16 cellular contexts compared by ENCODE assay signal in the genomic region with DNA sequence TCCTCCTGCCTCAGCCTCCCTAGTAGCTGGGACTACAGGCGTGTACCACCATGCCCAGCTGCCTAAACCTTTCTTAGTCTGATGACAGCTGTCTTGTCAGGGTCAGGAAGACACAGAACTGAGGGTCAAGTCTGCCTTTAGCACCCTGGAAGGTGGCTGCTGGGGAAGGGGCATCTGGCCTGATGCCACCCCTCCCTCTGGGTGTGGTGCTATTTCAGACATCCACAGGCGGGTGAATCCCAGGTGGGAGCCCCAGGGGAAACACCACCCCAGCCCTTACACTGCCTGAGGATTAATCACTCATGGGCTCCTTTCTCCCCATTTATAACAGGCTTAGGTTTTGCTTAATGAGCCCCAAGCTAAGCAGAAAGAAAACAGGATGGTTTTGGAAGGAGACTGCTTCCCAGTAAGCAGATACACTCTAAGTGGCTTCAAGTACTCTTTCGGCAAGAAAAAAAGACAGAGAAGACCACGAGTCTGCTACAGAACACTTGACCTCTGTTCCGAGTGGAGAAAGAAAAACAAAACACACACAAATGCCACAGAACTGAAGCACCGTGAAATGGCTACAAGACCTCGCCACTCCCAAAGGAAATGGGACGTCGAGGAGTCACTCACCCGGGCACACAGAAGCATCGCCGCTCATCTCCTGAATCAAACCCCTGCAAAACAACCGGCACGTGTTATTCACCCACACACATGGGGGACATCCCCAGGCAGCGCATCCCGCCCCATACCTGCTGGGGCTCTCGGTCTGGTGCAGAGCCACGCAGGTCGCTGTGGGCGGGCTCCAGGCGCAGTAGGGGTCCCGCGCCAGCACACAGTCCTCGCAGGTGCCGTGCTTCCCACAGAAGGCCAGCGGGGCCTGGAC.
A peak's percentile ranks its signal among the peaks of the same experiment; 100 is the strongest.
DNase-seq lines count a peak whose midpoint lies in the region; ATAC-seq and TF ChIP-seq lines count a peak whose summit lies in the region.
"Had no signal": no experiment of that assay in that cellular context is flagged by ENCODE, and none has a peak within 500 bp of the region (broad histone marks: within the 10 kb centered on the region; RNA-seq: fewer than 3 reads in every experiment).

No MANE protein-coding gene starts in this region.

- no peak overlapping the region for H4K8ac ChIP-seq in H9 (replicated peaks; ENCODE audit: insufficient read length, low read depth, low read length)

- H3K4me2 ChIP-seq in H9 (ENCODE audit: insufficient read depth, insufficient read length, low read length) (no peak overlapping the region), neural progenitor cell (no peak overlapping the region)
- H3K4me2 ChIP-seq: GM23338, KMS-11 had no signal

- no peaks in the 10 kb centered on the region for H3K9me3 ChIP-seq in CD4-positive, alpha-beta memory T cell (ENCODE audit: control insufficient read depth in 1 of 2, low read length in 2 of 2)
- H3K9me3 ChIP-seq in H9 (ENCODE audit: control insufficient read depth, low read depth, low read length) (no peaks in the 10 kb centered on the region), neural progenitor cell (ENCODE audit: low read depth) (no peaks in the 10 kb centered on the region)
- H3K9me3 ChIP-seq: heart left ventricle, right atrium auricular region had no signal

- no peak overlapping the region for H3T11ph ChIP-seq in H9 (ENCODE audit: low read length)

- H3K79me2 ChIP-seq in H9 (ENCODE audit: insufficient read depth, low read length) = no peaks in the 10 kb centered on the region
- H3K79me2 ChIP-seq in neural progenitor cell (ENCODE audit: low read depth) = no peaks in the 10 kb centered on the region

- no peak for DNase-seq in CD4-positive, alpha-beta memory T cell
- DNase-seq in H9 (no peak), neural progenitor cell (ENCODE audit: low spot score) (no peak), NCI-H345 (lab: John Stamatoyannopoulos, UW) (no peak), NCI-H1694 treated with DMSO at 0.1 percent for 48 hours (lab: John Stamatoyannopoulos, UW) (no peak)
- no peak for DNase-seq in activated naive CD8-positive, alpha-beta T cell treated with anti-CD3 and anti-CD28 coated beads for 36 hours
- no peak for DNase-seq in naive thymus-derived CD8-positive, alpha-beta T cell
- DNase-seq: activated CD4-positive, alpha-beta T cell treated with anti-CD3 and anti-CD28 coated beads, Interleukin-2, amount 50 U/mL, for 48 hours; heart left ventricle; NCI-H1436 treated with DMSO at 0.1 percent for 48 hours; NCI-H526 treated with DMSO at 0.1 percent for 48 hours; stimulated activated CD4-positive, alpha-beta T cell treated with anti-CD3 and anti-CD28 coated beads, Interleukin-2, amount 100 ng/mL, for 48 hours had no signal

- intact Hi-C loops in CD4-positive, alpha-beta memory T cell (cut with micrococcal nuclease) = no loop called here

- H2BK12ac ChIP-seq in H9 (ENCODE audit: insufficient read length, low read depth, low read length) = no peak overlapping the region

- H2BK15ac ChIP-seq in H9 (ENCODE audit: low read depth, low read length) = no peak overlapping the region

- peaks cover 92% of the 10 kb centered on the region for H3K36me3 ChIP-seq in CD4-positive, alpha-beta memory T cell (ENCODE audit: insufficient read depth, low read length)
- H3K36me3 ChIP-seq in neural progenitor cell = no peaks in the 10 kb centered on the region

- H4K20me1 ChIP-seq in H9 (ENCODE audit: control insufficient read depth, insufficient read depth, insufficient read length) (no peaks in the 10 kb centered on the region), neural progenitor cell (ENCODE audit: low read depth) (no peaks in the 10 kb centered on the region)

- CTCF ChIA-PET in CD4-positive, alpha-beta memory T cell (lab: Charles Lee; ENCODE audit: partially characterized antibody) = interaction anchor here (1.8 kb wide), 1 partner anchor 169 kb away, joined by 11 read pairs; no protein-coding TSS in a partner anchor

- no peak overlapping the region for H3K4ac ChIP-seq in H9 (ENCODE audit: low read depth, low read length)

- peak overlapping the region; percentile 14 for H3K27ac ChIP-seq in CD4-positive, alpha-beta memory T cell (ENCODE audit: low read depth, low read length)
- H3K27ac ChIP-seq in H9 (ENCODE audit: insufficient read length, low read depth, low read length) (no peak overlapping the region), neural progenitor cell (no peak overlapping the region)
- H3K27ac ChIP-seq: heart left ventricle, KMS-11, right atrium auricular region had no signal

- H2BK120ac ChIP-seq in H9 (ENCODE audit: low read depth, low read length, poor library complexity, severe bottlenecking) = no peak overlapping the region

- H3K4me3 Mint-ChIP-seq in CD4-positive, alpha-beta memory T cell = peak overlapping the region in 2 of 8 donors; percentile 7 to 31
- H3K4me3 Mint-ChIP-seq in H9 (no peak overlapping the region), neural progenitor cell (no peak overlapping the region)
- H3K4me3 Mint-ChIP-seq in activated naive CD8-positive, alpha-beta T cell treated with anti-CD3 and anti-CD28 coated beads for 36 hours = no peak overlapping the region
- H3K4me3 Mint-ChIP-seq in naive thymus-derived CD8-positive, alpha-beta T cell = peak overlapping the region in 3 of 10 donors; percentile 12 to 26 (median 14)
- H3K4me3 Mint-ChIP-seq: GM23338 had no signal

- no peak overlapping the region for H4K91ac ChIP-seq in H9 (ENCODE audit: insufficient read length, low read depth, low read length)

- H3K4me3 ChIP-seq in CD4-positive, alpha-beta memory T cell (ENCODE audit: low read length in 2 of 2) = no peak overlapping the region
- H3K4me3 ChIP-seq in neural progenitor cell = no peak overlapping the region
- H3K4me3 ChIP-seq: GM23338, heart left ventricle, right atrium auricular region had no signal

- peaks cover 0 to 5% (median 0%) of the 10 kb centered on the region in 8 donors for H3K9me3 Mint-ChIP-seq in CD4-positive, alpha-beta memory T cell
- no peaks in the 10 kb centered on the region for H3K9me3 Mint-ChIP-seq in H9
- no peaks in the 10 kb centered on the region for H3K9me3 Mint-ChIP-seq in activated naive CD8-positive, alpha-beta T cell treated with anti-CD3 and anti-CD28 coated beads for 36 hours
- H3K9me3 Mint-ChIP-seq in naive thymus-derived CD8-positive, alpha-beta T cell = no peaks in the 10 kb centered on the region
- no peaks in the 10 kb centered on the region for H3K9me3 Mint-ChIP-seq in neural progenitor cell
- H3K9me3 Mint-ChIP-seq: GM23338 had no signal

- no peak for TF ChIP-seq CTCF in H9 (conservative IDR thresholded peaks at IDR 0.05)
- no peak for TF ChIP-seq CTCF in neural progenitor cell (IDR thresholded peaks at IDR 0.05)

- H3K9ac ChIP-seq in H9 (ENCODE audit: extremely low read depth, insufficient read length, low read length) (no peak overlapping the region), neural progenitor cell (no peak overlapping the region)
- H3K9ac ChIP-seq: KMS-11 had no signal

- no peaks in the 10 kb centered on the region for H3K23me2 ChIP-seq in H9 (ENCODE audit: insufficient read length, low read depth, low read length, poor library complexity, severe bottlenecking)

- H3K27me3 Mint-ChIP-seq in CD4-positive, alpha-beta memory T cell = no peaks in the 10 kb centered on the region
- H3K27me3 Mint-ChIP-seq in H9 (ENCODE audit: low read depth) = no peaks in the 10 kb centered on the region
- no peaks in the 10 kb centered on the region for H3K27me3 Mint-ChIP-seq in activated naive CD8-positive, alpha-beta T cell treated with anti-CD3 and anti-CD28 coated beads for 36 hours
- H3K27me3 Mint-ChIP-seq in naive thymus-derived CD8-positive, alpha-beta T cell = no peaks in the 10 kb centered on the region
- peaks cover 3% of the 10 kb centered on the region for H3K27me3 Mint-ChIP-seq in neural progenitor cell (ENCODE audit: insufficient read depth, low read depth)

- H3K14ac ChIP-seq in H9 (ENCODE audit: insufficient read depth, low read length) = no peak overlapping the region

- H2BK20ac ChIP-seq in H9 (ENCODE audit: low read depth, low read length, poor library complexity, severe bottlenecking) = no peak overlapping the region

- peak overlapping the region; percentile 29 to 82 (median 75) for H3K27ac Mint-ChIP-seq in CD4-positive, alpha-beta memory T cell
- H3K27ac Mint-ChIP-seq in H9 = peak overlapping the region in 2 of 3 experiments; percentile 16 to 24; a peak in 2 of 7 replicates
- peak overlapping the region; percentile 90 for H3K27ac Mint-ChIP-seq in activated naive CD8-positive, alpha-beta T cell treated with anti-CD3 and anti-CD28 coated beads for 36 hours
- H3K27ac Mint-ChIP-seq in naive thymus-derived CD8-positive, alpha-beta T cell = peak overlapping the region in 9 of 10 donors; percentile 36 to 95 (median 78)
- H3K27ac Mint-ChIP-seq in neural progenitor cell = no peak overlapping the region
- H3K27ac Mint-ChIP-seq: GM23338 had no signal

- ATAC-seq in naive thymus-derived CD8-positive, alpha-beta T cell = no peak
- ATAC-seq: GM23338, heart left ventricle, left lobe of liver had no signal

- no peaks in the 10 kb centered on the region for H3F3A ChIP-seq in neural progenitor cell (ENCODE audit: low read depth)

- H3K27me3 ChIP-seq in CD4-positive, alpha-beta memory T cell (ENCODE audit: insufficient read depth, low read length) = no peaks in the 10 kb centered on the region
- H3K27me3 ChIP-seq in H9 (ENCODE audit: insufficient read depth, low read length) (no peaks in the 10 kb centered on the region), neural progenitor cell (no peaks in the 10 kb centered on the region)
- H3K27me3 ChIP-seq: heart left ventricle, right atrium auricular region had no signal

- H3K18ac ChIP-seq in H9 (ENCODE audit: insufficient read length, low read depth, low read length) = no peak overlapping the region

- H3K4me1 ChIP-seq in CD4-positive, alpha-beta memory T cell (ENCODE audit: insufficient read depth, low read length) = peaks cover 13% of the 10 kb centered on the region
- no peaks in the 10 kb centered on the region for H3K4me1 ChIP-seq in H9 (ENCODE audit: insufficient read depth, low read length)
- H3K4me1 ChIP-seq in neural progenitor cell = peaks cover 1% of the 10 kb centered on the region
- H3K4me1 ChIP-seq: right atrium auricular region had no signal

- no CpG with 5 or more reads among the region's 26 CpGs for WGBS in H9 (ENCODE audit: extremely low coverage, insufficient read length, low lambda C conversion rate)

- POLR2A ChIA-PET in CD4-positive, alpha-beta memory T cell (lab: Charles Lee; ENCODE audit: partially characterized antibody) = interaction anchor here (0.8 to 1.2 kb wide), 2 partner anchors 18 to 37 kb away, joined by 3 read pairs; no protein-coding TSS in a partner anchor
- POLR2A ChIA-PET in naive thymus-derived CD8-positive, alpha-beta T cell (lab: Charles Lee) = interaction anchor here (0.9 to 1.1 kb wide), 2 partner anchors 15 to 168 kb away, joined by 3 to 4 read pairs; no protein-coding TSS in a partner anchor

- H2AFZ ChIP-seq in H9 (ENCODE audit: low read length) (no peak overlapping the region), neural progenitor cell (replicated peaks) (no peak overlapping the region)
- H2AFZ ChIP-seq: GM23338 had no signal

- peaks cover 70 to 82% of the 10 kb centered on the region in 2 donors for H3K36me3 Mint-ChIP-seq in CD4-positive, alpha-beta memory T cell
- H3K36me3 Mint-ChIP-seq in H9 (ENCODE audit: insufficient read depth in 1 of 3, low read depth in 3 of 3) = peaks cover 15 to 76% (median 73%) of the 10 kb centered on the region in 3 experiments; a peak in 6 of 7 replicates
- H3K36me3 Mint-ChIP-seq in activated naive CD8-positive, alpha-beta T cell treated with anti-CD3 and anti-CD28 coated beads for 36 hours = peaks cover 61% of the 10 kb centered on the region
- peaks cover 4 to 88% (median 36%) of the 10 kb centered on the region in 3 donors for H3K36me3 Mint-ChIP-seq in naive thymus-derived CD8-positive, alpha-beta T cell
- peaks cover 22% of the 10 kb centered on the region for H3K36me3 Mint-ChIP-seq in neural progenitor cell

- no peak overlapping the region for H3K56ac ChIP-seq in H9 (ENCODE audit: insufficient read length, low read depth, low read length)

- no peak overlapping the region for H4K5ac ChIP-seq in H9 (ENCODE audit: insufficient read length, low read depth, low read length)

- no peak overlapping the region for H2AK5ac ChIP-seq in H9 (ENCODE audit: insufficient read length, low read length)

- H2BK5ac ChIP-seq in H9 (ENCODE audit: insufficient read length, low read length) = no peak overlapping the region

- H3K23ac ChIP-seq in H9 (ENCODE audit: insufficient read length, low read depth, low read length) = no peak overlapping the region

- H3K79me1 ChIP-seq in H9 (ENCODE audit: insufficient read depth, low read depth, low read length, poor library complexity, severe bottlenecking) = no peaks in the 10 kb centered on the region

- peaks cover 31 to 58% (median 38%) of the 10 kb centered on the region in 4 donors for H3K4me1 Mint-ChIP-seq in CD4-positive, alpha-beta memory T cell
- H3K4me1 Mint-ChIP-seq in H9 = peaks cover 3% of the 10 kb centered on the region in 2 experiments; a peak in 2 of 4 replicates
- H3K4me1 Mint-ChIP-seq in activated naive CD8-positive, alpha-beta T cell treated with anti-CD3 and anti-CD28 coated beads for 36 hours = peaks cover 45% of the 10 kb centered on the region
- H3K4me1 Mint-ChIP-seq in naive thymus-derived CD8-positive, alpha-beta T cell = peaks cover 34 to 69% (median 56%) of the 10 kb centered on the region in 4 donors
- H3K4me1 Mint-ChIP-seq in neural progenitor cell = peaks cover 15% of the 10 kb centered on the region
- H3K4me1 Mint-ChIP-seq: GM23338 had no signal
